21 cellular contexts compared by ENCODE assay signal in genomic region chr1:185768371-185768770, GRCh38. TPM values are rescaled to one million over a fixed set of nuclear protein-coding genes. Genes with fewer than 3 reads are reported as not detected.
A peak's percentile ranks its signal among the peaks of the same experiment; 100 is the strongest.
DNase-seq lines count a peak whose midpoint lies in the region; ATAC-seq, FAIRE-seq and TF ChIP-seq lines count a peak whose summit lies in the region.
"Had no signal": no experiment of that assay in that cellular context is flagged by ENCODE, and none has a peak within 500 bp of the region (broad histone marks: within the 10 kb centered on the region; RNA-seq: fewer than 3 reads in every experiment).

No MANE protein-coding gene starts in this region.

- TF ChIP-seq CTCF in D721Med (IDR thresholded peaks at IDR 0.05; ENCODE audit: insufficient read depth, missing control alignments): no peak

- peak; percentile 56 for FAIRE-seq in D721Med (lab: Jason Lieb, UNC)
- FAIRE-seq: A549, GM19239, H54 had no signal

- H3K9me3 Mint-ChIP-seq in activated naive CD4-positive, alpha-beta T cell treated with anti-CD3 and anti-CD28 coated beads, Interleukin-2, amount 50 U/mL, for 72 hours: no peaks in the 10 kb centered on the region
- H3K9me3 Mint-ChIP-seq: CD14-positive monocyte; CD4-positive, alpha-beta T cell; HFFc6 had no signal

- no peak for DNase-seq in D721Med (ENCODE audit: insufficient read length, low spot score)
- peak; percentile 7 for DNase-seq in HPDE6-E6E7 (ENCODE audit: extremely low spot score)
- DNase-seq in epithelial cell of prostate (ENCODE audit: low read depth, low spot score): peak; percentile 31
- no peak for DNase-seq in GF-D8 (lab: John Stamatoyannopoulos, UW)
- no peak for DNase-seq in cerebellar nuclear complex (lab: John Stamatoyannopoulos, UW)
- no peak for DNase-seq in activated naive CD4-positive, alpha-beta T cell treated with anti-CD3 and anti-CD28 coated beads, Interleukin-2, amount 50 U/mL, for 72 hours (ENCODE audit: low spot score in 2 of 2)
- DNase-seq: 8988T; ACHN; AML-193; BE2C; CD4-positive, alpha-beta T cell; CD8-positive, alpha-beta memory T cell; DMS53; DMS79 treated with DMSO at 0.1 percent for 48 hours; GOT3; HFFc6 had no signal

- H3K27ac Mint-ChIP-seq in activated naive CD4-positive, alpha-beta T cell treated with anti-CD3 and anti-CD28 coated beads, Interleukin-2, amount 50 U/mL, for 72 hours: no peak overlapping the region
- H3K27ac Mint-ChIP-seq: CD14-positive monocyte; CD4-positive, alpha-beta T cell; CD8-positive, alpha-beta memory T cell; HFFc6 had no signal

- no peak for ATAC-seq in activated naive CD4-positive, alpha-beta T cell treated with anti-CD3 and anti-CD28 coated beads, Interleukin-2, amount 50 U/mL, for 72 hours
- ATAC-seq: A549 had no signal

- no peak overlapping the region for H3K27ac ChIP-seq in epithelial cell of prostate
- H3K27ac ChIP-seq: A549; BLaER1 treated with 17β-estradiol and CSF1 and Interleukin-3, amounts not matched to agents 10 nM and 100 nM had no signal

- H3K36me3 Mint-ChIP-seq in activated naive CD4-positive, alpha-beta T cell treated with anti-CD3 and anti-CD28 coated beads, Interleukin-2, amount 50 U/mL, for 72 hours: no peaks in the 10 kb centered on the region
- H3K36me3 Mint-ChIP-seq: CD14-positive monocyte; CD8-positive, alpha-beta memory T cell had no signal

RNA-seq across cellular contexts. Expression of gene HMCN1, which starts 34.2 kb away (rescaled TPM):
- under 1 TPM in 1 of 2 donors, not detected in 1; 0.14 TPM for total RNA-seq in activated naive CD4-positive, alpha-beta T cell treated with anti-CD3 and anti-CD28 coated beads, Interleukin-2, amount 50 U/mL, for 72 hours

Comparison
In these comparisons a context has a peak if more than half of its experiments do, and no peak if none do; other contexts are left out.
1. DNase-seq: peak in HPDE6-E6E7 (single experiment) and epithelial cell of prostate (single experiment); none in D721Med (single experiment), GF-D8 (single experiment), cerebellar nuclear complex (0 of 2) and activated naive CD4-positive, alpha-beta T cell treated with anti-CD3 and anti-CD28 coated beads, Interleukin-2, amount 50 U/mL, for 72 hours (0 of 2).